ENCODE assay signal across 40 cellular contexts in genomic region chr9:95620722-95621121, GRCh38.
"Had no signal": no experiment of that assay in that cellular context is flagged by ENCODE, and none has a peak within 500 bp of the region (broad histone marks: within the 10 kb centered on the region; RNA-seq: fewer than 3 reads in every experiment).

No MANE protein-coding gene starts in this region.

- H3K4me1 Mint-ChIP-seq: activated CD4-positive, alpha-beta memory T cell treated with anti-CD3 and anti-CD28 coated beads, Interleukin-2, amount 10 ng/mL, durations not matched to agents 7 days and 5 days; activated CD4-positive, alpha-beta T cell treated with anti-CD3 and anti-CD28 coated beads for 36 hours; activated CD4-positive, alpha-beta T cell treated with anti-CD3 and anti-CD28 coated beads, Interleukin-2, amount 10 ng/mL, durations not matched to agents 7 days and 5 days; activated CD8-positive, alpha-beta memory T cell treated with anti-CD3 and anti-CD28 coated beads, Interleukin-2, amount 10 ng/mL, durations not matched to agents 7 days and 5 days; activated naive CD4-positive, alpha-beta T cell treated with anti-CD3 and anti-CD28 coated beads, Interleukin-2, amount 10 ng/mL, durations not matched to agents 7 days and 5 days; brain; central memory CD8-positive, alpha-beta T cell had no signal

- H3K9me3 Mint-ChIP-seq: activated CD4-positive, alpha-beta memory T cell treated with anti-CD3 and anti-CD28 coated beads, Interleukin-2, amount 10 ng/mL, durations not matched to agents 7 days and 5 days; activated naive CD4-positive, alpha-beta T cell treated with anti-CD3 and anti-CD28 coated beads, Interleukin-2, amount 50 U/mL, for 24 hours; activated T-cell treated with anti-CD3 and anti-CD28 coated beads, Interleukin-2, amount 50 U/mL, for 24 hours; activated T-helper 2 cell treated with anti-CD3 and anti-CD28 coated beads, Interferon-gamma antibody, Interleukin-2, Interleukin-4, amounts not matched to agents 10 μg/mL and 5 μg/mL and 100 μg/mL, durations not matched to agents 14 hours and 24 hours and 36 hours; central memory CD8-positive, alpha-beta T cell; T-helper 2 cell treated with Interferon-gamma antibody and Interleukin-4, amounts not matched to agents 5 μg/mL and 100 μg/mL, for 36 hours had no signal

- H3K9me3 ChIP-seq: ascending aorta had no signal

- H3K27ac Mint-ChIP-seq: activated CD4-positive, alpha-beta memory T cell treated with anti-CD3 and anti-CD28 coated beads, Interleukin-2, amount 10 ng/mL, durations not matched to agents 7 days and 5 days; activated CD4-positive, alpha-beta T cell treated with anti-CD3 and anti-CD28 coated beads for 36 hours; activated CD4-positive, alpha-beta T cell treated with anti-CD3 and anti-CD28 coated beads, Interleukin-2, amount 10 ng/mL, durations not matched to agents 7 days and 5 days; activated CD8-positive, alpha-beta memory T cell treated with anti-CD3 and anti-CD28 coated beads, Interleukin-2, amount 10 ng/mL, durations not matched to agents 7 days and 5 days; activated CD8-positive, alpha-beta T cell treated with anti-CD3 and anti-CD28 coated beads, Interleukin-2, amount 10 ng/mL, durations not matched to agents 7 days and 5 days; activated naive CD4-positive, alpha-beta T cell treated with anti-CD3 and anti-CD28 coated beads, Interleukin-2, amount 10 ng/mL, durations not matched to agents 7 days and 5 days; activated naive CD4-positive, alpha-beta T cell treated with anti-CD3 and anti-CD28 coated beads, Interleukin-2, amount 50 U/mL, for 24 hours; activated naive CD8-positive, alpha-beta T cell; activated naive CD8-positive, alpha-beta T cell treated with anti-CD3 and anti-CD28 coated beads, Interleukin-2, amount 10 ng/mL, durations not matched to agents 7 days and 5 days; activated naive CD8-positive, alpha-beta T cell treated with anti-CD3 and anti-CD28 coated beads, Interleukin-2, amount 50 U/mL, for 24 hours; activated T-cell treated with anti-CD3 and anti-CD28 coated beads, Interleukin-2, amount 50 U/mL, for 24 hours; activated T-helper 2 cell treated with anti-CD3 and anti-CD28 coated beads, Interferon-gamma antibody, Interleukin-2, Interleukin-4, amounts not matched to agents 10 μg/mL and 5 μg/mL and 100 μg/mL, durations not matched to agents 14 hours and 24 hours and 36 hours; brain; T-helper 1 cell treated with Interleukin-12 subunit alpha and Interleukin-12 subunit beta and Interleukin-4 antibody, amounts not matched to agents 30 μg/mL and 1 μg/mL, for 36 hours; T-helper 2 cell treated with Interferon-gamma antibody and Interleukin-4, amounts not matched to agents 5 μg/mL and 100 μg/mL, for 36 hours; WTC11 had no signal

- DNase-seq: activated CD4-positive, alpha-beta memory T cell treated with anti-CD3 and anti-CD28 coated beads, Interleukin-2, amount 10 ng/mL, durations not matched to agents 7 days and 5 days; activated CD4-positive, alpha-beta T cell treated with anti-CD3 and anti-CD28 coated beads for 1 hour; activated CD4-positive, alpha-beta T cell treated with anti-CD3 and anti-CD28 coated beads for 36 hours; activated CD4-positive, alpha-beta T cell treated with anti-CD3 and anti-CD28 coated beads for 48 hours; activated CD4-positive, alpha-beta T cell treated with anti-CD3 and anti-CD28 coated beads, Interleukin-2, amount 10 ng/mL, durations not matched to agents 7 days and 5 days; activated CD4-positive, alpha-beta T cell treated with anti-CD3 and anti-CD28 coated beads, Interleukin-2, amount 50 U/mL, for 48 hours; activated CD4-positive, CD25-positive, alpha-beta regulatory T cell; activated CD8-positive, alpha-beta memory T cell treated with anti-CD3 and anti-CD28 coated beads for 24 hours; activated CD8-positive, alpha-beta memory T cell treated with anti-CD3 and anti-CD28 coated beads, Interleukin-2, amount 10 ng/mL, durations not matched to agents 7 days and 5 days; activated CD8-positive, alpha-beta memory T cell treated with anti-CD3 and anti-CD28 coated beads, Interleukin-2, amount 50 U/mL, for 48 hours; activated CD8-positive, alpha-beta T cell treated with anti-CD3 and anti-CD28 coated beads, Interleukin-2, amount 10 ng/mL, durations not matched to agents 7 days and 5 days; activated effector memory CD4-positive, alpha-beta T cell treated with Interleukin-2 at 50 U/mL for 16 hours; activated gamma-delta T cell; activated naive CD4-positive, alpha-beta T cell treated with anti-CD3 and anti-CD28 coated beads, Interleukin-2, amount 10 ng/mL, durations not matched to agents 7 days and 5 days; activated naive CD4-positive, alpha-beta T cell treated with Interleukin-2 at 50 U/mL for 16 hours; activated naive CD8-positive, alpha-beta T cell treated with anti-CD3 and anti-CD28 coated beads, Interleukin-2, amount 10 ng/mL, durations not matched to agents 7 days and 5 days; activated naive CD8-positive, alpha-beta T cell treated with anti-CD3 and anti-CD28 coated beads, Interleukin-2, amount 50 U/mL, for 24 hours; activated T-cell treated with anti-CD3 and anti-CD28 coated beads, Interleukin-2, amount 50 U/mL, for 24 hours; activated T-cell treated with anti-CD3 and anti-CD28 coated beads, Interleukin-2, amount 50 U/mL, for 48 hours; amygdala; anterior cingulate cortex; caudate nucleus; cerebellar nuclear complex; T-helper 1 cell; T-helper 2 cell; T-helper 9 cell; WERI-Rb-1 had no signal

- H3K27ac ChIP-seq: ascending aorta, cardiac muscle cell, WERI-Rb-1 had no signal

- H3K27me3 Mint-ChIP-seq: activated naive CD8-positive, alpha-beta T cell treated with anti-CD3 and anti-CD28 coated beads, Interleukin-2, amount 10 ng/mL, durations not matched to agents 7 days and 5 days had no signal

- H3K36me3 Mint-ChIP-seq: activated naive CD4-positive, alpha-beta T cell treated with anti-CD3 and anti-CD28 coated beads, Interleukin-2, amount 10 ng/mL, durations not matched to agents 7 days and 5 days; activated naive CD4-positive, alpha-beta T cell treated with anti-CD3 and anti-CD28 coated beads, Interleukin-2, amount 50 U/mL, for 24 hours; brain; WTC11 had no signal

- ATAC-seq: activated CD4-positive, alpha-beta T cell treated with anti-CD3 and anti-CD28 coated beads for 36 hours; activated CD4-positive, CD25-positive, alpha-beta regulatory T cell treated with anti-CD3 and anti-CD28 coated beads, Interleukin-2, amount 50 U/mL, for 24 hours; activated CD8-positive, alpha-beta memory T cell treated with anti-CD3 and anti-CD28 coated beads, Interleukin-2, amount 10 ng/mL, durations not matched to agents 7 days and 5 days; activated CD8-positive, alpha-beta T cell treated with anti-CD3 and anti-CD28 coated beads, Interleukin-2, amount 10 ng/mL, durations not matched to agents 7 days and 5 days; activated naive CD8-positive, alpha-beta T cell treated with anti-CD3 and anti-CD28 coated beads, Interleukin-2, amount 50 U/mL, for 24 hours; WTC11 had no signal

- FAIRE-seq: bronchial epithelial cell, TTC549 had no signal

- H3K27me3 ChIP-seq: ascending aorta, cardiac muscle cell had no signal

- H3K4me3 Mint-ChIP-seq: activated CD4-positive, alpha-beta memory T cell treated with anti-CD3 and anti-CD28 coated beads, Interleukin-2, amount 10 ng/mL, durations not matched to agents 7 days and 5 days; activated CD4-positive, alpha-beta T cell treated with anti-CD3 and anti-CD28 coated beads for 36 hours; activated CD4-positive, alpha-beta T cell treated with anti-CD3 and anti-CD28 coated beads, Interleukin-2, amount 10 ng/mL, durations not matched to agents 7 days and 5 days; activated CD8-positive, alpha-beta memory T cell treated with anti-CD3 and anti-CD28 coated beads, Interleukin-2, amount 10 ng/mL, durations not matched to agents 7 days and 5 days; activated CD8-positive, alpha-beta T cell treated with anti-CD3 and anti-CD28 coated beads, Interleukin-2, amount 10 ng/mL, durations not matched to agents 7 days and 5 days; activated naive CD4-positive, alpha-beta T cell treated with anti-CD3 and anti-CD28 coated beads, Interleukin-2, amount 10 ng/mL, durations not matched to agents 7 days and 5 days; activated naive CD4-positive, alpha-beta T cell treated with anti-CD3 and anti-CD28 coated beads, Interleukin-2, amount 50 U/mL, for 24 hours; activated naive CD8-positive, alpha-beta T cell; activated naive CD8-positive, alpha-beta T cell treated with anti-CD3 and anti-CD28 coated beads, Interleukin-2, amount 10 ng/mL, durations not matched to agents 7 days and 5 days; activated naive CD8-positive, alpha-beta T cell treated with anti-CD3 and anti-CD28 coated beads, Interleukin-2, amount 50 U/mL, for 24 hours; activated T-cell treated with anti-CD3 and anti-CD28 coated beads, Interleukin-2, amount 50 U/mL, for 24 hours; brain; central memory CD8-positive, alpha-beta T cell; T-helper 1 cell treated with Interleukin-12 subunit alpha and Interleukin-12 subunit beta and Interleukin-4 antibody, amounts not matched to agents 30 μg/mL and 1 μg/mL, for 36 hours; T-helper 2 cell treated with Interferon-gamma antibody and Interleukin-4, amounts not matched to agents 5 μg/mL and 100 μg/mL, for 36 hours; WTC11 had no signal

- H3K36me3 ChIP-seq: ascending aorta, cardiac muscle cell, WERI-Rb-1 had no signal

- H3K4me3 ChIP-seq: ascending aorta, cardiac muscle cell had no signal
